ENCODE assay signal across 1 cellular context in the genomic region with DNA sequence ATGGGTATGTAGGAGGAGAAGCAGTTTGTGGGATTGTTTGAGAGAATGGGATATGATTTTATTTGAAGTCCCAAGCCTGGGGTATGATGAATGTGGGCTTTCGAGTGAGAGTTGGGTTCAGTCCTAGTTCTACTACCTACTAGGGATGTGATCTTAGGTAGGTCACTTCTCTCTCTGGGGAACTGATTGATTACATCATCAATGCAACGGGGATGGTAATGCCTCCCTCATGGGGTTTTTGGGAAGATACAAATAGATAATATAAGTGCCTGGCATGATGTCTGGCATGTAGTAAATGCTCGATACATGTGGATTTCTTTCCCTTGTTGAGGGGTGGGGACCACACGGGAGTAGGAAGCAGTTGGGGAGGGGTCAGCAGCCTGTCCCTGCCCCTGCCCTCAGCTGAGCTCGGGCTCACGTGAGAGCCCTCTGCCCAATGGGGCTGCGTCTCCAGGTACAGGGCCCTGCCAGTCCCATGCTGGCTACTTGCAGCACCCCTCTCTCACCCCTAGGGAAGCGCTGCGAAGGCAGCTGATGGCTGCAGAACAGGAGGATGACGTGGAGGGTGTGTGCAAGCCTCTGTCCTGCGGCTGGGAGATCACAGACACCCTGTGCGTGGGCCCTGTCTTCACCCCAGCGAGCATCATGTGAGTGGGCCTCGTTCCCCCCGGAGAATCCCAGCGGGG.
TF ChIP-seq lines count a peak whose summit lies in the region.

No MANE protein-coding gene starts in this region.

TF ChIP-seq in WTC11, 78 proteins besides CTCF, POLR2A, EP300 and RAD21 (continued from another document):
- TF ChIP-seq ERG (CRISPR knock-in tag; IDR thresholded peaks at IDR 0.05) = no peak
- TF ChIP-seq NFYB (CRISPR knock-in tag; conservative IDR thresholded peaks at IDR 0.05; ENCODE audit: low read depth) = peak; percentile 61
- no peak for TF ChIP-seq ZNF263 (CRISPR knock-in tag; IDR thresholded peaks at IDR 0.05; ENCODE audit: low read depth)
- TF ChIP-seq FOXP4 (CRISPR knock-in tag; IDR thresholded peaks at IDR 0.05) = no peak
- TF ChIP-seq, protein P1, sequence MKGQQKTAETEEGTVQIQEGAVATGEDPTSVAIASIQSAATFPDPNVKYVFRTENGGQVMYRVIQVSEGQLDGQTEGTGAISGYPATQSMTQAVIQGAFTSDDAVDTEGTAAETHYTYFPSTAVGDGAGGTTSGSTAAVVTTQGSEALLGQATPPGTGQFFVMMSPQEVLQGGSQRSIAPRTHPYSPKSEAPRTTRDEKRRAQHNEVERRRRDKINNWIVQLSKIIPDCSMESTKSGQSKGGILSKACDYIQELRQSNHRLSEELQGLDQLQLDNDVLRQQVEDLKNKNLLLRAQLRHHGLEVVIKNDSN (CRISPR knock-in tag; IDR thresholded peaks at IDR 0.05) = peak; percentile 93
- no peak for TF ChIP-seq ATF3 (CRISPR knock-in tag; conservative IDR thresholded peaks at IDR 0.05)
- TF ChIP-seq NFE2L1 (CRISPR knock-in tag; IDR thresholded peaks at IDR 0.05) = no peak
- no peak for TF ChIP-seq FOXK1 (CRISPR knock-in tag; IDR thresholded peaks at IDR 0.05)
- TF ChIP-seq, protein P2, sequence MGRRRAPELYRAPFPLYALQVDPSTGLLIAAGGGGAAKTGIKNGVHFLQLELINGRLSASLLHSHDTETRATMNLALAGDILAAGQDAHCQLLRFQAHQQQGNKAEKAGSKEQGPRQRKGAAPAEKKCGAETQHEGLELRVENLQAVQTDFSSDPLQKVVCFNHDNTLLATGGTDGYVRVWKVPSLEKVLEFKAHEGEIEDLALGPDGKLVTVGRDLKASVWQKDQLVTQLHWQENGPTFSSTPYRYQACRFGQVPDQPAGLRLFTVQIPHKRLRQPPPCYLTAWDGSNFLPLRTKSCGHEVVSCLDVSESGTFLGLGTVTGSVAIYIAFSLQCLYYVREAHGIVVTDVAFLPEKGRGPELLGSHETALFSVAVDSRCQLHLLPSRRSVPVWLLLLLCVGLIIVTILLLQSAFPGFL (CRISPR knock-in tag; IDR thresholded peaks at IDR 0.05; ENCODE audit: borderline replicate concordance) = no peak
- no peak for TF ChIP-seq ZMAT4 (CRISPR knock-in tag; IDR thresholded peaks at IDR 0.05)
- no peak for TF ChIP-seq NFATC4 (CRISPR knock-in tag; IDR thresholded peaks at IDR 0.05)
- TF ChIP-seq, protein P3, sequence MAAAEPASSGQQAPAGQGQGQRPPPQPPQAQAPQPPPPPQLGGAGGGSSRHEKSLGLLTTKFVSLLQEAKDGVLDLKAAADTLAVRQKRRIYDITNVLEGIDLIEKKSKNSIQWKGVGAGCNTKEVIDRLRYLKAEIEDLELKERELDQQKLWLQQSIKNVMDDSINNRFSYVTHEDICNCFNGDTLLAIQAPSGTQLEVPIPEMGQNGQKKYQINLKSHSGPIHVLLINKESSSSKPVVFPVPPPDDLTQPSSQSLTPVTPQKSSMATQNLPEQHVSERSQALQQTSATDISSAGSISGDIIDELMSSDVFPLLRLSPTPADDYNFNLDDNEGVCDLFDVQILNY (CRISPR knock-in tag; IDR thresholded peaks at IDR 0.05) = no peak
- TF ChIP-seq, protein P4, sequence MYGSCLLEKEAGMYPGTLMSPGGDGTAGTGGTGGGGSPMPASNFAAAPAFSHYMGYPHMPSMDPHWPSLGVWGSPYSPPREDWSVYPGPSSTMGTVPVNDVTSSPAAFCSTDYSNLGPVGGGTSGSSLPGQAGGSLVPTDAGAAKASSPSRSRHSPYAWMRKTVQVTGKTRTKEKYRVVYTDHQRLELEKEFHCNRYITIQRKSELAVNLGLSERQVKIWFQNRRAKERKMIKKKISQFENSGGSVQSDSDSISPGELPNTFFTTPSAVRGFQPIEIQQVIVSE (CRISPR knock-in tag; IDR thresholded peaks at IDR 0.05; ENCODE audit: borderline replicate concordance) = no peak
- no peak for TF ChIP-seq ZNF416 (CRISPR knock-in tag; IDR thresholded peaks at IDR 0.05)
- TF ChIP-seq IRF2 (CRISPR knock-in tag; IDR thresholded peaks at IDR 0.05; ENCODE audit: borderline replicate concordance, low read depth) = no peak
- no peak for TF ChIP-seq EMX1 (CRISPR knock-in tag; IDR thresholded peaks at IDR 0.05)
- no peak for TF ChIP-seq OVOL2 (CRISPR knock-in tag; IDR thresholded peaks at IDR 0.05; ENCODE audit: borderline replicate concordance)
- TF ChIP-seq FOXP1 (CRISPR knock-in tag; IDR thresholded peaks at IDR 0.05; ENCODE audit: borderline replicate concordance) = no peak
- TF ChIP-seq CREB1 (CRISPR knock-in tag; IDR thresholded peaks at IDR 0.05) = no peak
- no peak for TF ChIP-seq ATF2 (CRISPR knock-in tag; IDR thresholded peaks at IDR 0.05; ENCODE audit: borderline replicate concordance, low read depth)
- no peak for TF ChIP-seq PRDM15 (CRISPR knock-in tag; IDR thresholded peaks at IDR 0.05)
- no peak for TF ChIP-seq NR2C2 (CRISPR knock-in tag; IDR thresholded peaks at IDR 0.05)
- TF ChIP-seq ZNF423 (CRISPR knock-in tag; IDR thresholded peaks at IDR 0.05) = no peak
- TF ChIP-seq GTF2I (CRISPR knock-in tag; conservative IDR thresholded peaks at IDR 0.05) = no peak
